8 cellular contexts compared by ENCODE assay signal in genomic region chr22:35299217-35299716, GRCh38. TPM values are rescaled to one million over a fixed set of nuclear protein-coding genes. Genes with fewer than 3 reads are reported as not detected.
DNase-seq lines count a peak whose midpoint lies in the region; ATAC-seq and TF ChIP-seq lines count a peak whose summit lies in the region.

No MANE protein-coding gene starts in this region.

- H4K20me1 ChIP-seq in OCI-LY3 (ENCODE audit: insufficient read depth, low read length) = no peaks in the 10 kb centered on the region

- no peak overlapping the region for H2AFZ ChIP-seq in OCI-LY3 (ENCODE audit: low read depth, low read length)

- H3K27ac ChIP-seq in OCI-LY3 (ENCODE audit: low read length) (peak overlapping the region; percentile 26), coronary artery (peak overlapping the region; percentile 87 to 98)

- H3K27me3 ChIP-seq in H7 (ENCODE audit: control insufficient read depth, insufficient read depth, low read length) = no peaks in the 10 kb centered on the region
- H3K27me3 ChIP-seq in OCI-LY3 (ENCODE audit: low read depth, low read length) = no peaks in the 10 kb centered on the region
- no peaks in the 10 kb centered on the region for H3K27me3 ChIP-seq in mononuclear cell (ENCODE audit: insufficient read depth, low read length)

- 0 out of 2 replicates have a peak, but pooled peaks cover 3% of the 10 kb centered on the region for H3K79me2 ChIP-seq in OCI-LY3 (ENCODE audit: low read length)

- peaks cover 7% of the 10 kb centered on the region for H3K4me1 ChIP-seq in OCI-LY3 (ENCODE audit: low read length)
- peaks cover 44% of the 10 kb centered on the region for H3K4me1 ChIP-seq in mononuclear cell (ENCODE audit: insufficient read depth, low read length)

- TF ChIP-seq CTCF in OCI-LY3 (IDR thresholded peaks at IDR 0.05; ENCODE audit: low read depth, low read length) = peak; percentile 14; the same call in 1 of the 2 replicates
- no peak for TF ChIP-seq CTCF in coronary artery (IDR thresholded peaks at IDR 0.05)

- H3K4me2 ChIP-seq in OCI-LY3 (ENCODE audit: low read length) = peak overlapping the region; percentile 77

- peak overlapping the region; percentile 77 for H3K9ac ChIP-seq in OCI-LY3 (ENCODE audit: low read length)

- H3K4me3 ChIP-seq in GM08714 (ENCODE audit: low read length) (peak overlapping the region; percentile 75; the same call in 1 of the 2 replicates), H7 (ENCODE audit: insufficient read depth, low read depth, low read length) (peak overlapping the region; percentile 34), OCI-LY3 (ENCODE audit: low read length) (peak overlapping the region; percentile 84), coronary artery (peak overlapping the region; percentile 77), mononuclear cell (ENCODE audit: low read length) (peak overlapping the region; percentile 68)

- no peaks in the 10 kb centered on the region for H3K9me3 ChIP-seq in OCI-LY3 (ENCODE audit: insufficient read depth, low read length)
- no peaks in the 10 kb centered on the region for H3K9me3 ChIP-seq in mononuclear cell (ENCODE audit: low read depth, low read length)

- no peak for DNase-seq in H7
- DNase-seq in coronary artery (ENCODE audit: low spot score) = no peak
- no peak for DNase-seq in NCI-H82 (lab: John Stamatoyannopoulos, UW)

- ATAC-seq in HG02885 (IDR thresholded peaks at IDR 0.05; ENCODE audit: poor library complexity, unreplicated experiment) (no peak), GM18909 (IDR thresholded peaks at IDR 0.05; ENCODE audit: poor library complexity, unreplicated experiment) (no peak)

- H3K36me3 ChIP-seq in H7 (replicated peaks; ENCODE audit: control insufficient read depth, insufficient read depth, low read length) (peaks cover 1% of the 10 kb centered on the region), OCI-LY3 (replicated peaks; ENCODE audit: low read depth, low read length) (peaks cover 18% of the 10 kb centered on the region)

RNA-seq across cellular contexts. Expression of gene TOM1, which starts 0.4 kb away (rescaled TPM):
- 27.1 and 28.1 TPM in 2 replicates for total RNA-seq in H7 (2014; rRNA removed; shearing (Covaris generic))
- 190 TPM for total RNA-seq in mononuclear cell

RNA-seq across cellular contexts. Expression of gene HMGXB4, which starts 42.0 kb away (rescaled TPM):
- 17.1 and 22.1 TPM in 2 replicates for total RNA-seq in H7 (2014; rRNA removed; shearing (Covaris generic))
- 35.1 TPM for total RNA-seq in mononuclear cell

Comparison
In these comparisons a context has a peak if more than half of its experiments do, and no peak if none do; other contexts are left out.
1. H3K4me3 ChIP-seq: peak in every context shown above with its lines; median percentile 84 in OCI-LY3; 77 in coronary artery; 75 in GM08714; 68 in mononuclear cell; 34 in H7.